In the genomic region with DNA sequence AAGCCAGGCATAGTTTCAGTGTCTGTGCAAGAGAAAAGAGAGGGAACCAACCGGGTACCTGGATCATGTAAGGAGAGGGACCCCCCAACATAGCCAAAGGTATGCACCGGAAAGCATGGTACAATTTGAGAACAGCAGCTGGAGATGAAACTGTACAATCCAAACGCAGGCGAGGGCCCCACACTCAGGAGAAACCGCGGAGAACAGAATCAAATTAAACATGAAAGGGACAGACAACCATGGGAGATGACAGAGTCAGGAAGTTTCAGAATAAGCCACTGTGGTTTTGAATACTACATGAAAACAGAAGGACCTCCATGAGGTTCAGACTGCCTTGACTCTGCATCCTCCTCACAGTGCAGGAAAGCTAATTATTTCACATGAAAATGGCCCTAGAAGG, we compare ENCODE assay signal across 1 cellular context.
TF ChIP-seq lines count a peak whose summit lies in the region.

No MANE protein-coding gene starts in this region.

TF ChIP-seq in SK-N-SH, 30 proteins besides CTCF, POLR2A, EP300 and RAD21 (continued from another document):
- TF ChIP-seq, protein P1, sequence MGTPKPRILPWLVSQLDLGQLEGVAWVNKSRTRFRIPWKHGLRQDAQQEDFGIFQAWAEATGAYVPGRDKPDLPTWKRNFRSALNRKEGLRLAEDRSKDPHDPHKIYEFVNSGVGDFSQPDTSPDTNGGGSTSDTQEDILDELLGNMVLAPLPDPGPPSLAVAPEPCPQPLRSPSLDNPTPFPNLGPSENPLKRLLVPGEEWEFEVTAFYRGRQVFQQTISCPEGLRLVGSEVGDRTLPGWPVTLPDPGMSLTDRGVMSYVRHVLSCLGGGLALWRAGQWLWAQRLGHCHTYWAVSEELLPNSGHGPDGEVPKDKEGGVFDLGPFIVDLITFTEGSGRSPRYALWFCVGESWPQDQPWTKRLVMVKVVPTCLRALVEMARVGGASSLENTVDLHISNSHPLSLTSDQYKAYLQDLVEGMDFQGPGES (IDR thresholded peaks at IDR 0.05; ENCODE audit: low read depth, low read length): no peak
- TF ChIP-seq RCOR1 (IDR thresholded peaks at IDR 0.05; ENCODE audit: low read length): no peak
- no peak for TF ChIP-seq GABPA (IDR thresholded peaks at IDR 0.05; ENCODE audit: low read depth)
